In the genomic region with DNA sequence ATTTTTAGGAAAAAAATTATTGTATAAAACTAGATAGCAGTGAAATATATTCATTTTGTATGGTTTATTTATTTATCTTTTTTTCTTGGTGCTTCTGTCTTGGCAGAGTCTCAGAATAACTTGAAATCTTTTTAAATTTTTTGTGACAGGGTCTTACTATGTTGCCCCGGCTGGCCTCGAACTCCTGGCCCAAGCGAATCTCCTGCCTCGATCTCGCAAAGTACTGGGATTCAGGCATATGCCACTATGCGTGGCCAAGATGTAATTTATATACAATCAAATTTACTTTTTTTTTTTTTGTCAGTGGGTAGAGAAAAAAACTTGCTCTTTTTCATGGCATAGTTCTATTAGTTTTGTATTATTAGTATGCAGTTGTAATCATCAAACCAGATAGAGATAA, we compare ENCODE assay signal across 1 cellular context.
TF ChIP-seq lines count a peak whose summit lies in the region.

No MANE protein-coding gene starts in this region.

TF ChIP-seq in WTC11, 78 proteins besides CTCF, POLR2A, EP300 and RAD21 (continued from another document):
- TF ChIP-seq, protein P1, sequence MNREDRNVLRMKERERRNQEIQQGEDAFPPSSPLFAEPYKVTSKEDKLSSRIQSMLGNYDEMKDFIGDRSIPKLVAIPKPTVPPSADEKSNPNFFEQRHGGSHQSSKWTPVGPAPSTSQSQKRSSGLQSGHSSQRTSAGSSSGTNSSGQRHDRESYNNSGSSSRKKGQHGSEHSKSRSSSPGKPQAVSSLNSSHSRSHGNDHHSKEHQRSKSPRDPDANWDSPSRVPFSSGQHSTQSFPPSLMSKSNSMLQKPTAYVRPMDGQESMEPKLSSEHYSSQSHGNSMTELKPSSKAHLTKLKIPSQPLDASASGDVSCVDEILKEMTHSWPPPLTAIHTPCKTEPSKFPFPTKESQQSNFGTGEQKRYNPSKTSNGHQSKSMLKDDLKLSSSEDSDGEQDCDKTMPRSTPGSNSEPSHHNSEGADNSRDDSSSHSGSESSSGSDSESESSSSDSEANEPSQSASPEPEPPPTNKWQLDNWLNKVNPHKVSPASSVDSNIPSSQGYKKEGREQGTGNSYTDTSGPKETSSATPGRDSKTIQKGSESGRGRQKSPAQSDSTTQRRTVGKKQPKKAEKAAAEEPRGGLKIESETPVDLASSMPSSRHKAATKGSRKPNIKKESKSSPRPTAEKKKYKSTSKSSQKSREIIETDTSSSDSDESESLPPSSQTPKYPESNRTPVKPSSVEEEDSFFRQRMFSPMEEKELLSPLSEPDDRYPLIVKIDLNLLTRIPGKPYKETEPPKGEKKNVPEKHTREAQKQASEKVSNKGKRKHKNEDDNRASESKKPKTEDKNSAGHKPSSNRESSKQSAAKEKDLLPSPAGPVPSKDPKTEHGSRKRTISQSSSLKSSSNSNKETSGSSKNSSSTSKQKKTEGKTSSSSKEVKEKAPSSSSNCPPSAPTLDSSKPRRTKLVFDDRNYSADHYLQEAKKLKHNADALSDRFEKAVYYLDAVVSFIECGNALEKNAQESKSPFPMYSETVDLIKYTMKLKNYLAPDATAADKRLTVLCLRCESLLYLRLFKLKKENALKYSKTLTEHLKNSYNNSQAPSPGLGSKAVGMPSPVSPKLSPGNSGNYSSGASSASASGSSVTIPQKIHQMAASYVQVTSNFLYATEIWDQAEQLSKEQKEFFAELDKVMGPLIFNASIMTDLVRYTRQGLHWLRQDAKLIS (CRISPR knock-in tag; IDR thresholded peaks at IDR 0.05; ENCODE audit: borderline replicate concordance), result no peak
- TF ChIP-seq ZNF263 (CRISPR knock-in tag; IDR thresholded peaks at IDR 0.05; ENCODE audit: low read depth) (no peak), ETV6 (CRISPR knock-in tag; IDR thresholded peaks at IDR 0.05) (no peak), ZNF121 (CRISPR knock-in tag; IDR thresholded peaks at IDR 0.05) (peak; percentile 49; the same call in 1 of the 2 replicates), TEAD4 (CRISPR knock-in tag; IDR thresholded peaks at IDR 0.05) (no peak)
- TF ChIP-seq, protein P2, sequence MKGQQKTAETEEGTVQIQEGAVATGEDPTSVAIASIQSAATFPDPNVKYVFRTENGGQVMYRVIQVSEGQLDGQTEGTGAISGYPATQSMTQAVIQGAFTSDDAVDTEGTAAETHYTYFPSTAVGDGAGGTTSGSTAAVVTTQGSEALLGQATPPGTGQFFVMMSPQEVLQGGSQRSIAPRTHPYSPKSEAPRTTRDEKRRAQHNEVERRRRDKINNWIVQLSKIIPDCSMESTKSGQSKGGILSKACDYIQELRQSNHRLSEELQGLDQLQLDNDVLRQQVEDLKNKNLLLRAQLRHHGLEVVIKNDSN (CRISPR knock-in tag; IDR thresholded peaks at IDR 0.05), result no peak
